10 cellular contexts compared by ENCODE assay signal in the genomic region with DNA sequence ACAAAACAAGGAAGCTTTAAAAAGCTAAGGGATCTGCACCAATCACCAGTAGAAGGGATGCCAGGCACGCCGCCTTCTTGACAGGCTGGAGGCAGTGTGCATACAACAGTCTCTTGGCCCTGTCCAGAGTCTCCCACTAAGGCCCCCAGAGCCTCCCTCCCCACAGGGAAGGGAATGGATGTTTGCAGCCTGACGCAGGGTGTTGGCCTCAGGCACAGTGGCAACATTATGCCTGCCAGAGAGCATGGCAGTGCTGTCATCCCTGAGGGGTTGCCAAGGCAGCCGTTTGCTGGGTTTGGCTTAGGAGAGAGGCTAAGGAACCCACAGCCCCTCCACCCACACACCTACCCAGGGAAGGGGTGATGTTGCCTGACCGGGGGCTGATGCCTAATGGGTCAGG. TPM values are rescaled to one million over a fixed set of nuclear protein-coding genes. Genes with fewer than 3 reads are reported as not detected.
DNase-seq lines count a peak whose midpoint lies in the region; ATAC-seq and TF ChIP-seq lines count a peak whose summit lies in the region.
"Had no signal": no experiment of that assay in that cellular context is flagged by ENCODE, and none has a peak within 500 bp of the region (broad histone marks: within the 10 kb centered on the region; RNA-seq: fewer than 3 reads in every experiment).

No MANE protein-coding gene starts in this region.

- TF ChIP-seq EP300 in suprapubic skin (IDR thresholded peaks at IDR 0.05), result no peak

- intact Hi-C loops in Right ventricle myocardium inferior (cut with DNase I), result no loop called here

- no peaks in the 10 kb centered on the region for H3K27me3 ChIP-seq in suprapubic skin
- H3K27me3 ChIP-seq: adrenal gland had no signal

- TF ChIP-seq POLR2A in suprapubic skin (IDR thresholded peaks at IDR 0.05), result no peak

- H3K4me1 ChIP-seq in suprapubic skin, result peaks cover 62% of the 10 kb centered on the region

- H3K27ac ChIP-seq in VCaP, result peak overlapping the region; percentile 5; the same call in 1 of the 2 replicates
- no peak overlapping the region for H3K27ac ChIP-seq in suprapubic skin

- WGBS in suprapubic skin, result 61% methylated on average over 5 of the region's 5 CpGs

- TF ChIP-seq CTCF in VCaP (conservative IDR thresholded peaks at IDR 0.05) (no peak), suprapubic skin (IDR thresholded peaks at IDR 0.05) (no peak)

- peak; percentile 47 for DNase-seq in G401 (ENCODE audit: low spot score)
- no peak for DNase-seq in Right ventricle myocardium inferior (ENCODE audit: missing footprints)
- DNase-seq in putamen (ENCODE audit: low spot score), result peak; percentile 88
- DNase-seq in suprapubic skin (ENCODE audit: low spot score in 2 of 2), result no peak
- DNase-seq in activated CD8-positive, alpha-beta memory T cell treated with anti-CD3 and anti-CD28 coated beads, Interleukin-2, amount 50 U/mL, for 48 hours, result no peak
- DNase-seq: NCI-H226 had no signal

- H3K4me3 ChIP-seq in suprapubic skin, result no peak overlapping the region
- H3K4me3 ChIP-seq: adrenal gland had no signal

- ATAC-seq in Right ventricle myocardium inferior, result peak; percentile 65
- ATAC-seq in HG02763 (IDR thresholded peaks at IDR 0.05; ENCODE audit: unreplicated experiment), result no peak
- ATAC-seq in GM21717 (IDR thresholded peaks at IDR 0.05; ENCODE audit: unreplicated experiment), result no peak

- H3K36me3 ChIP-seq in suprapubic skin, result no peaks in the 10 kb centered on the region

- H3K9me3 ChIP-seq in suprapubic skin, result no peaks in the 10 kb centered on the region
- H3K9me3 ChIP-seq: adrenal gland had no signal

- in situ Hi-C loops in G401 (cut with HindIII; ENCODE audit: low sequenced_read_pairs), result no loop called here

RNA-seq across cellular contexts. Expression of a gene that starts 4.8 kb away (rescaled TPM):
- total RNA-seq in G401 (2014; rRNA removed; shearing (Covaris generic)), result 28.3 and 40.1 TPM in 2 replicates
- total RNA-seq in Right ventricle myocardium inferior, result 20.2 TPM
- 100 to 1,000 TPM in 1 of 4 donors, 10 to 100 TPM in 3; 19.6 to 189 (median 74.8) TPM for total RNA-seq in suprapubic skin

RNA-seq across cellular contexts. Expression of a gene that starts 18.4 kb away (rescaled TPM):
- total RNA-seq in G401 (2014; rRNA removed; shearing (Covaris generic)), result not detected in 2 replicates
- total RNA-seq in Right ventricle myocardium inferior (not detected), suprapubic skin (under 1 TPM in 1 of 4 donors, not detected in 3; 0.56 TPM)
- total RNA-seq: adrenal gland had no signal

RNA-seq across cellular contexts. Expression of a gene that starts 38.7 kb away (rescaled TPM):
- 266 and 273 TPM in 2 replicates for total RNA-seq in G401 (2014; rRNA removed; shearing (Covaris generic))
- total RNA-seq in Right ventricle myocardium inferior (80.6 TPM), suprapubic skin (10 to 100 TPM; 58.7 to 91.7 (median 76.2) TPM)

Comparison
In these comparisons a context has a peak if more than half of its experiments do, and no peak if none do; other contexts are left out.
1. DNase-seq: peak in G401 (single experiment) and putamen (single experiment); none in Right ventricle myocardium inferior (single experiment), suprapubic skin (0 of 2) and activated CD8-positive, alpha-beta memory T cell treated with anti-CD3 and anti-CD28 coated beads, Interleukin-2, amount 50 U/mL, for 48 hours (single experiment).